ENCODE assay signal across 1 cellular context in the genomic region with DNA sequence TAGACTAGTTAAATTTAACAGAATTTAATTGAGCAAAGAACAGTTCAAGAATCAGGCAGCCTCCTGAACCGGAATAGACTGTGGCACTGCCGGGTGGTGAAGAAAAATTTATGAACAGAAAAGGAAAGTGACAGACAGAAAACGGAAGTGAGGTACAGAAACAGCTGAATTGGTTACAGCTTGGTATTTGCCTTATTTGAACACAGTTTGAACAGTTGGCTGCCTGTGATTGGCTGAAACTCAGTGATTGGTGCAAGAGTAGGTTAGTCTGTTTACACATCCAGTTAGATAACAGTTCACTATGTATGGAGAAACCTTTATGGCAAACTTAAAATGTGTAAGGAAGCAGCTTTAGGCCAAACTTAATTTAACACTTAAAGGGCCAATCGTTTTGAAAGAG.
TF ChIP-seq lines count a peak whose summit lies in the region.

No MANE protein-coding gene starts in this region.

TF ChIP-seq in K562, 482 proteins besides CTCF, POLR2A, EP300 and RAD21 (continued from another document and continues in another):
- TF ChIP-seq, protein P1, sequence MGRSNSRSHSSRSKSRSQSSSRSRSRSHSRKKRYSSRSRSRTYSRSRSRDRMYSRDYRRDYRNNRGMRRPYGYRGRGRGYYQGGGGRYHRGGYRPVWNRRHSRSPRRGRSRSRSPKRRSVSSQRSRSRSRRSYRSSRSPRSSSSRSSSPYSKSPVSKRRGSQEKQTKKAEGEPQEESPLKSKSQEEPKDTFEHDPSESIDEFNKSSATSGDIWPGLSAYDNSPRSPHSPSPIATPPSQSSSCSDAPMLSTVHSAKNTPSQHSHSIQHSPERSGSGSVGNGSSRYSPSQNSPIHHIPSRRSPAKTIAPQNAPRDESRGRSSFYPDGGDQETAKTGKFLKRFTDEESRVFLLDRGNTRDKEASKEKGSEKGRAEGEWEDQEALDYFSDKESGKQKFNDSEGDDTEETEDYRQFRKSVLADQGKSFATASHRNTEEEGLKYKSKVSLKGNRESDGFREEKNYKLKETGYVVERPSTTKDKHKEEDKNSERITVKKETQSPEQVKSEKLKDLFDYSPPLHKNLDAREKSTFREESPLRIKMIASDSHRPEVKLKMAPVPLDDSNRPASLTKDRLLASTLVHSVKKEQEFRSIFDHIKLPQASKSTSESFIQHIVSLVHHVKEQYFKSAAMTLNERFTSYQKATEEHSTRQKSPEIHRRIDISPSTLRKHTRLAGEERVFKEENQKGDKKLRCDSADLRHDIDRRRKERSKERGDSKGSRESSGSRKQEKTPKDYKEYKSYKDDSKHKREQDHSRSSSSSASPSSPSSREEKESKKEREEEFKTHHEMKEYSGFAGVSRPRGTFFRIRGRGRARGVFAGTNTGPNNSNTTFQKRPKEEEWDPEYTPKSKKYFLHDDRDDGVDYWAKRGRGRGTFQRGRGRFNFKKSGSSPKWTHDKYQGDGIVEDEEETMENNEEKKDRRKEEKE (IDR thresholded peaks at IDR 0.05; ENCODE audit: borderline replicate concordance in 1 of 2, control insufficient read depth in 1 of 2, low read depth in 2 of 2, low read length in 1 of 2): no peak
- TF ChIP-seq CC2D1A (IDR thresholded peaks at IDR 0.05) (peak; percentile 98), GABPA (tag; conservative IDR thresholded peaks at IDR 0.05; ENCODE audit: low read depth) (peak; percentile 65), RFX7 (CRISPR knock-in tag; IDR thresholded peaks at IDR 0.05) (no peak), NR2C1 (IDR thresholded peaks at IDR 0.05) (no peak), NR2C1 (tag; IDR thresholded peaks at IDR 0.05) (peak; percentile 40; the same call in 1 of the 2 replicates), MYNN (IDR thresholded peaks at IDR 0.05) (no peak), MYNN (CRISPR knock-in tag; IDR thresholded peaks at IDR 0.05) (no peak), EHMT2 (IDR thresholded peaks at IDR 0.05) (peak; percentile 32; the same call in 1 of the 2 replicates), NCOA2 (IDR thresholded peaks at IDR 0.05; ENCODE audit: partially characterized antibody in 2 of 2) (no peak), U2AF2 (optimal IDR thresholded peaks at IDR 0.05; ENCODE audit: low read depth, low read length) (no peak), JUND (IDR thresholded peaks at IDR 0.05; ENCODE audit: borderline replicate concordance, low read depth, low read length) (0 out of 2 replicates have a peak, but pooled peaks have one; percentile 2), JUND (tag; IDR thresholded peaks at IDR 0.05; ENCODE audit: borderline replicate concordance, low read depth, low read length) (no peak), HNRNPLL (IDR thresholded peaks at IDR 0.05; ENCODE audit: low read depth, low read length, poor library complexity, severe bottlenecking) (no peak), SAFB (IDR thresholded peaks at IDR 0.05; ENCODE audit: borderline replicate concordance, low read depth, low read length) (no peak), ZNF184 (CRISPR knock-in tag; IDR thresholded peaks at IDR 0.05) (no peak), ARNT (IDR thresholded peaks at IDR 0.05) (no peak), ZNF3 (CRISPR knock-in tag; IDR thresholded peaks at IDR 0.05) (no peak), TCF3 (CRISPR knock-in tag; IDR thresholded peaks at IDR 0.05) (no peak), TAF9B (IDR thresholded peaks at IDR 0.05; ENCODE audit: partially characterized antibody) (no peak), ZNF384 (IDR thresholded peaks at IDR 0.05; ENCODE audit: low read depth, low read length) (peak; percentile 32; the same call in 1 of the 2 replicates), ZNF24 (IDR thresholded peaks at IDR 0.05) (no peak), FOXK2 (conservative IDR thresholded peaks at IDR 0.05 in 1 of 2, IDR thresholded peaks at IDR 0.05 in 1 of 2; ENCODE audit: low read depth in 2 of 2) (no peak), TSC22D4 (tag; IDR thresholded peaks at IDR 0.05) (no peak), ZNF347 (CRISPR knock-in tag; IDR thresholded peaks at IDR 0.05; ENCODE audit: low read depth) (no peak), BCOR (IDR thresholded peaks at IDR 0.05) (no peak), WHSC1 (IDR thresholded peaks at IDR 0.05; ENCODE audit: low read length) (no peak), SAFB2 (IDR thresholded peaks at IDR 0.05; ENCODE audit: borderline replicate concordance, low read depth, low read length, severe bottlenecking) (no peak), BACH1 (tag; IDR thresholded peaks at IDR 0.05) (no peak), ARID1B (IDR thresholded peaks at IDR 0.05) (peak; percentile 40; the same call in 1 of the 2 replicates), ARID2 (IDR thresholded peaks at IDR 0.05) (no peak), PRPF4 (IDR thresholded peaks at IDR 0.05; ENCODE audit: insufficient read depth, low read depth, low read length, poor library complexity, severe bottlenecking) (no peak), HDAC6 (IDR thresholded peaks at IDR 0.05; ENCODE audit: low read depth, low read length) (no peak), MED1 (CRISPR knock-in tag; IDR thresholded peaks at IDR 0.05; ENCODE audit: borderline replicate concordance) (no peak), TEAD2 (tag; IDR thresholded peaks at IDR 0.05) (0 out of 2 replicates have a peak, but pooled peaks have one; percentile 51), KHSRP (IDR thresholded peaks at IDR 0.05) (no peak), TOE1 (IDR thresholded peaks at IDR 0.05; ENCODE audit: borderline replicate concordance) (peak; percentile 48; the same call in 1 of the 2 replicates), TOE1 (CRISPR knock-in tag; IDR thresholded peaks at IDR 0.05; ENCODE audit: borderline replicate concordance, low read depth) (no peak), XRCC4 (IDR thresholded peaks at IDR 0.05; ENCODE audit: extremely low read depth, insufficient read depth, insufficient read length) (no peak), HMG20B (CRISPR knock-in tag; IDR thresholded peaks at IDR 0.05) (no peak), DPF2 (IDR thresholded peaks at IDR 0.05) (0 out of 2 replicates have a peak, but pooled peaks have one; percentile 21), BHLHE40 (IDR thresholded peaks at IDR 0.05; ENCODE audit: low read length) (no peak), MEIS2 (IDR thresholded peaks at IDR 0.05; ENCODE audit: partially characterized antibody) (peak; percentile 76), NFATC3 (IDR thresholded peaks at IDR 0.05) (0 out of 2 replicates have a peak, but pooled peaks have one; percentile 35), SMARCB1 (IDR thresholded peaks at IDR 0.05; ENCODE audit: insufficient read length, low read depth) (no peak), SRSF9 (IDR thresholded peaks at IDR 0.05; ENCODE audit: borderline replicate concordance, low read depth, low read length) (no peak), ATF1 (CRISPR knock-in tag; IDR thresholded peaks at IDR 0.05) (no peak), ATF1 (tag; IDR thresholded peaks at IDR 0.05) (0 out of 2 replicates have a peak, but pooled peaks have one; percentile 10), CEBPG (CRISPR knock-in tag; IDR thresholded peaks at IDR 0.05) (no peak), CEBPG (tag; conservative IDR thresholded peaks at IDR 0.05 in 1 of 2, IDR thresholded peaks at IDR 0.05 in 1 of 2) (no peak), CBFB (CRISPR knock-in tag; IDR thresholded peaks at IDR 0.05) (no peak)
- TF ChIP-seq, protein P2, sequence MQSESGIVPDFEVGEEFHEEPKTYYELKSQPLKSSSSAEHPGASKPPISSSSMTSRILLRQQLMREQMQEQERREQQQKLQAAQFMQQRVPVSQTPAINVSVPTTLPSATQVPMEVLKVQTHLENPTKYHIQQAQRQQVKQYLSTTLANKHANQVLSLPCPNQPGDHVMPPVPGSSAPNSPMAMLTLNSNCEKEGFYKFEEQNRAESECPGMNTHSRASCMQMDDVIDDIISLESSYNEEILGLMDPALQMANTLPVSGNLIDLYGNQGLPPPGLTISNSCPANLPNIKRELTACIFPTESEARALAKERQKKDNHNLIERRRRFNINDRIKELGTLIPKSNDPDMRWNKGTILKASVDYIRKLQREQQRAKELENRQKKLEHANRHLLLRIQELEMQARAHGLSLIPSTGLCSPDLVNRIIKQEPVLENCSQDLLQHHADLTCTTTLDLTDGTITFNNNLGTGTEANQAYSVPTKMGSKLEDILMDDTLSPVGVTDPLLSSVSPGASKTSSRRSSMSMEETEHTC (IDR thresholded peaks at IDR 0.05): no peak
- TF ChIP-seq, protein P3, sequence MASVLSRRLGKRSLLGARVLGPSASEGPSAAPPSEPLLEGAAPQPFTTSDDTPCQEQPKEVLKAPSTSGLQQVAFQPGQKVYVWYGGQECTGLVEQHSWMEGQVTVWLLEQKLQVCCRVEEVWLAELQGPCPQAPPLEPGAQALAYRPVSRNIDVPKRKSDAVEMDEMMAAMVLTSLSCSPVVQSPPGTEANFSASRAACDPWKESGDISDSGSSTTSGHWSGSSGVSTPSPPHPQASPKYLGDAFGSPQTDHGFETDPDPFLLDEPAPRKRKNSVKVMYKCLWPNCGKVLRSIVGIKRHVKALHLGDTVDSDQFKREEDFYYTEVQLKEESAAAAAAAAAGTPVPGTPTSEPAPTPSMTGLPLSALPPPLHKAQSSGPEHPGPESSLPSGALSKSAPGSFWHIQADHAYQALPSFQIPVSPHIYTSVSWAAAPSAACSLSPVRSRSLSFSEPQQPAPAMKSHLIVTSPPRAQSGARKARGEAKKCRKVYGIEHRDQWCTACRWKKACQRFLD (CRISPR knock-in tag; IDR thresholded peaks at IDR 0.05): no peak
- TF ChIP-seq, protein P4, sequence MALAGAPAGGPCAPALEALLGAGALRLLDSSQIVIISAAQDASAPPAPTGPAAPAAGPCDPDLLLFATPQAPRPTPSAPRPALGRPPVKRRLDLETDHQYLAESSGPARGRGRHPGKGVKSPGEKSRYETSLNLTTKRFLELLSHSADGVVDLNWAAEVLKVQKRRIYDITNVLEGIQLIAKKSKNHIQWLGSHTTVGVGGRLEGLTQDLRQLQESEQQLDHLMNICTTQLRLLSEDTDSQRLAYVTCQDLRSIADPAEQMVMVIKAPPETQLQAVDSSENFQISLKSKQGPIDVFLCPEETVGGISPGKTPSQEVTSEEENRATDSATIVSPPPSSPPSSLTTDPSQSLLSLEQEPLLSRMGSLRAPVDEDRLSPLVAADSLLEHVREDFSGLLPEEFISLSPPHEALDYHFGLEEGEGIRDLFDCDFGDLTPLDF (CRISPR knock-in tag; IDR thresholded peaks at IDR 0.05): no peak
- TF ChIP-seq, protein P5, sequence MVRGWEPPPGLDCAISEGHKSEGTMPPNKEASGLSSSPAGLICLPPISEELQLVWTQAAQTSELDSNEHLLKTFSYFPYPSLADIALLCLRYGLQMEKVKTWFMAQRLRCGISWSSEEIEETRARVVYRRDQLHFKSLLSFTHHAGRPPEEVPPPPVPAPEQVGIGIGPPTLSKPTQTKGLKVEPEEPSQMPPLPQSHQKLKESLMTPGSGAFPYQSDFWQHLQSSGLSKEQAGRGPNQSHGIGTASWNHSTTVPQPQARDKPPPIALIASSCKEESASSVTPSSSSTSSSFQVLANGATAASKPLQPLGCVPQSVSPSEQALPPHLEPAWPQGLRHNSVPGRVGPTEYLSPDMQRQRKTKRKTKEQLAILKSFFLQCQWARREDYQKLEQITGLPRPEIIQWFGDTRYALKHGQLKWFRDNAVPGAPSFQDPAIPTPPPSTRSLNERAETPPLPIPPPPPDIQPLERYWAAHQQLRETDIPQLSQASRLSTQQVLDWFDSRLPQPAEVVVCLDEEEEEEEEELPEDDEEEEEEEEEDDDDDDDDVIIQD (CRISPR knock-in tag; IDR thresholded peaks at IDR 0.05): no peak
- TF ChIP-seq, protein P6, sequence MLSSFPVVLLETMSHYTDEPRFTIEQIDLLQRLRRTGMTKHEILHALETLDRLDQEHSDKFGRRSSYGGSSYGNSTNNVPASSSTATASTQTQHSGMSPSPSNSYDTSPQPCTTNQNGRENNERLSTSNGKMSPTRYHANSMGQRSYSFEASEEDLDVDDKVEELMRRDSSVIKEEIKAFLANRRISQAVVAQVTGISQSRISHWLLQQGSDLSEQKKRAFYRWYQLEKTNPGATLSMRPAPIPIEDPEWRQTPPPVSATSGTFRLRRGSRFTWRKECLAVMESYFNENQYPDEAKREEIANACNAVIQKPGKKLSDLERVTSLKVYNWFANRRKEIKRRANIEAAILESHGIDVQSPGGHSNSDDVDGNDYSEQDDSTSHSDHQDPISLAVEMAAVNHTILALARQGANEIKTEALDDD (IDR thresholded peaks at IDR 0.05): peak; percentile 24; the same call in 1 of the 2 replicates
- TF ChIP-seq, protein P7, sequence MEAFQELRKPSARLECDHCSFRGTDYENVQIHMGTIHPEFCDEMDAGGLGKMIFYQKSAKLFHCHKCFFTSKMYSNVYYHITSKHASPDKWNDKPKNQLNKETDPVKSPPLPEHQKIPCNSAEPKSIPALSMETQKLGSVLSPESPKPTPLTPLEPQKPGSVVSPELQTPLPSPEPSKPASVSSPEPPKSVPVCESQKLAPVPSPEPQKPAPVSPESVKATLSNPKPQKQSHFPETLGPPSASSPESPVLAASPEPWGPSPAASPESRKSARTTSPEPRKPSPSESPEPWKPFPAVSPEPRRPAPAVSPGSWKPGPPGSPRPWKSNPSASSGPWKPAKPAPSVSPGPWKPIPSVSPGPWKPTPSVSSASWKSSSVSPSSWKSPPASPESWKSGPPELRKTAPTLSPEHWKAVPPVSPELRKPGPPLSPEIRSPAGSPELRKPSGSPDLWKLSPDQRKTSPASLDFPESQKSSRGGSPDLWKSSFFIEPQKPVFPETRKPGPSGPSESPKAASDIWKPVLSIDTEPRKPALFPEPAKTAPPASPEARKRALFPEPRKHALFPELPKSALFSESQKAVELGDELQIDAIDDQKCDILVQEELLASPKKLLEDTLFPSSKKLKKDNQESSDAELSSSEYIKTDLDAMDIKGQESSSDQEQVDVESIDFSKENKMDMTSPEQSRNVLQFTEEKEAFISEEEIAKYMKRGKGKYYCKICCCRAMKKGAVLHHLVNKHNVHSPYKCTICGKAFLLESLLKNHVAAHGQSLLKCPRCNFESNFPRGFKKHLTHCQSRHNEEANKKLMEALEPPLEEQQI (IDR thresholded peaks at IDR 0.05): peak; percentile 98
